ENCODE assay signal across 24 cellular contexts in genomic region chr7:149584530-149584929, GRCh38.
"Had no signal": no experiment of that assay in that cellular context is flagged by ENCODE, and none has a peak within 500 bp of the region (broad histone marks: within the 10 kb centered on the region; RNA-seq: fewer than 3 reads in every experiment).

No MANE protein-coding gene starts in this region.

- H2AFZ ChIP-seq: hepatocyte had no signal

- H3K79me2 ChIP-seq: hepatocyte had no signal

- H3K4me2 ChIP-seq: hepatocyte had no signal

- ATAC-seq: esophagus mucosa, foreskin keratinocyte, gastroesophageal sphincter, heart left ventricle, left lung, left ventricle myocardium superior, lower lobe of right lung, mucosa of descending colon had no signal

- DNase-seq: dermis blood vessel endothelial cell; dorsolateral prefrontal cortex; effector CD4-positive, alpha-beta T cell; effector memory CD4-positive, alpha-beta T cell; foreskin keratinocyte; heart left ventricle; hypothalamus; immature natural killer cell; islet precursor cell; kidney; kidney glomerular epithelial cell; left lung; left ventricle myocardium superior; lower lobe of right lung; mesenchymal stem cell; mucosa of descending colon; naive B cell had no signal

- H3K27me3 ChIP-seq: dorsolateral prefrontal cortex, foreskin keratinocyte, gastroesophageal sphincter, heart left ventricle, hepatocyte, left lung had no signal

- H3K27ac ChIP-seq: coronary artery, dorsolateral prefrontal cortex, epithelial cell of prostate, foreskin keratinocyte, gastroesophageal sphincter, heart left ventricle, hepatocyte, left lung, lower lobe of right lung had no signal

- H3K4me1 ChIP-seq: foreskin keratinocyte, gastroesophageal sphincter, heart left ventricle, left lung, lower lobe of right lung had no signal

- FAIRE-seq: colon, frontal cortex, kidney had no signal

- H3K4me3 ChIP-seq: coronary artery, dorsolateral prefrontal cortex, gastroesophageal sphincter, heart left ventricle, hepatocyte, left lung, lower lobe of right lung, mucosa of descending colon had no signal
